In the genomic region with DNA sequence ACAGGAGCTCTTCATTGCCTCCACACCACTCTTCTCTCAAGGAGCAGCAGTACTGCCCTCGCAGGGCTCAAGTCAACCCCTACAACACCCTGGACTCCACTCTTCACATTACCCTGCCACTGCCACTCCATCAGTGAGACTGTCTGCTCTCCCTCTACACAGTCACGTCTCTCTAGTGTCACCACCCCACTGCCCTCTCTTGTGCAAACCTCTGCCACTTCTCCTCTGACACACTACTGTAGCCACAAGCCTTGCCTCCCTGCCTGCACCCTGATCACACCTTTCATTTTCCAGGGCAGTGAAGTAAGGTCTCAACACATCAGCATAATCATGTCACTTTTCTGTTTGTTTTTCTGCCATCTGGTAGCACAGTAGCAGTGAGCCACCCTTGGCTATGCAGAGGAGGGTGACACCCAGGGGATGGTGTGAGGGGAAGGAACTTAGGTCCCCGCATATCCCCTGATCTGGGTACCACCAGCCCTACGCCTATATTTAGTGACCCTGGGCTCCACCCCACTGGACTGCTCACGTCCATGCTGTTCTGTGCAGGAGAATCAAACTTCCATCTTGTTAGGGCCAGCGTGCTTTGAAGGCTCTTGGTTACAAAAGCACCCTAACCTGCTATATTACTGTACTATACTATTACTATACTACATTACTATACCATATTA, we compare ENCODE assay signal across 8 cellular contexts. TPM values are rescaled to one million over a fixed set of nuclear protein-coding genes. Genes with fewer than 3 reads are reported as not detected.
DNase-seq lines count a peak whose midpoint lies in the region; ATAC-seq and TF ChIP-seq lines count a peak whose summit lies in the region.

No MANE protein-coding gene starts in this region.

- no peak overlapping the region for H3K9ac ChIP-seq in endodermal cell (ENCODE audit: extremely low read depth, low read length, poor library complexity, severe bottlenecking)

- H3K9me3 Mint-ChIP-seq in endodermal cell: peaks cover 8% of the 10 kb centered on the region

- no peaks in the 10 kb centered on the region for H3K79me2 ChIP-seq in PC-9 (ENCODE audit: low read depth)

- BruUV-seq in PC-9 (replicated peaks; lab: Mats Ljungman, UMichigan): no TSS peak

- no peaks in the 10 kb centered on the region for H3F3A ChIP-seq in PC-9 (ENCODE audit: insufficient read depth, low read depth)

- no peak overlapping the region for H2AFZ ChIP-seq in PC-9

- no peak for ATAC-seq in HG03442 (IDR thresholded peaks at IDR 0.05; ENCODE audit: unreplicated experiment)
- no peak for ATAC-seq in GM18873 (IDR thresholded peaks at IDR 0.05; ENCODE audit: low FRiP score, unreplicated experiment)

- no peaks in the 10 kb centered on the region for H3K9me3 ChIP-seq in PC-9 (ENCODE audit: insufficient read depth, low read depth)
- H3K9me3 ChIP-seq in endodermal cell (ENCODE audit: control insufficient read depth, low read length): peaks cover 7% of the 10 kb centered on the region

- TF ChIP-seq CTCF in GM12865 (IDR thresholded peaks at IDR 0.05; ENCODE audit: insufficient read depth, low read depth, low read length, missing control alignments) (no peak), PC-9 (conservative IDR thresholded peaks at IDR 0.05) (no peak), endodermal cell (conservative IDR thresholded peaks at IDR 0.05) (no peak)

- H3K4me2 ChIP-seq in PC-9: peak overlapping the region; percentile 74

- H3K4me3 ChIP-seq in GM12865 (ENCODE audit: low read depth, low read length): peak overlapping the region; percentile 86
- no peak overlapping the region for H3K4me3 ChIP-seq in PC-9
- H3K4me3 ChIP-seq in endodermal cell (ENCODE audit: low read length): peak overlapping the region; percentile 96
- peak overlapping the region; percentile 92 for H3K4me3 ChIP-seq in skeletal muscle cell (ENCODE audit: low read depth, low read length)

- no peaks in the 10 kb centered on the region for H3K9me2 ChIP-seq in PC-9 (ENCODE audit: insufficient read depth)

- peaks cover 18% of the 10 kb centered on the region for H3K27me3 Mint-ChIP-seq in endodermal cell (ENCODE audit: insufficient read depth)

- intact Hi-C loops in PC-9 (cut with micrococcal nuclease; ENCODE audit: unreplicated experiment): no loop called here

- POLR2A ChIA-PET in PC-9 (lab: Charles Lee; ENCODE audit: unreplicated experiment): interaction anchor here (0.6 kb wide), 1 partner anchor 64 kb away, joined by 5 read pairs; no protein-coding TSS in a partner anchor

- H3K4me1 ChIP-seq in PC-9 (replicated peaks; ENCODE audit: insufficient read depth) (no peaks in the 10 kb centered on the region), endodermal cell (ENCODE audit: control insufficient read depth, insufficient read depth, low read length) (peaks cover 6% of the 10 kb centered on the region)

- WGBS in endodermal cell (ENCODE audit: insufficient coverage in 1 of 2, insufficient read length in 1 of 2), 2 experiments: 65 to 72% methylated on average over 4 to 6 of the region's 6 CpGs

- H3K27ac ChIP-seq in PC-9 (no peak overlapping the region), endodermal cell (ENCODE audit: low read depth, low read length) (no peak overlapping the region)

- H3K27ac Mint-ChIP-seq in endodermal cell: no peak overlapping the region

- H3K27me3 ChIP-seq in PC-9 (ENCODE audit: insufficient read depth, low read depth) (no peaks in the 10 kb centered on the region), endodermal cell (ENCODE audit: control insufficient read depth, insufficient read depth, low read length, poor library complexity, severe bottlenecking) (no peaks in the 10 kb centered on the region)

- DNase-seq in GM12865 (ENCODE audit: low read depth): peak; percentile 17
- DNase-seq in PC-9: no peak
- DNase-seq in endodermal cell: no peak
- DNase-seq in skeletal muscle cell (ENCODE audit: low read depth): no peak
- no peak for DNase-seq in hepatic stellate cell (ENCODE audit: low spot score)
- no peak for DNase-seq in nucleus accumbens (lab: John Stamatoyannopoulos, UW)

- CTCF ChIA-PET in PC-9 (lab: Charles Lee): interaction anchor here (0.5 to 1.2 kb wide), 5 partner anchors 12 to 93 kb away, joined by 3 to 4 read pairs (median 3); partner anchors contain the start of gene GLRX3

- H4K20me1 ChIP-seq in PC-9 (ENCODE audit: insufficient read depth): no peaks in the 10 kb centered on the region

- peaks cover 10% of the 10 kb centered on the region for H3K36me3 Mint-ChIP-seq in endodermal cell (ENCODE audit: low read depth)

- peaks cover 16% of the 10 kb centered on the region for H3K4me1 Mint-ChIP-seq in endodermal cell

- peak overlapping the region; percentile 81 for H3K4me3 Mint-ChIP-seq in endodermal cell

- H3K36me3 ChIP-seq in PC-9 (ENCODE audit: low read depth): no peaks in the 10 kb centered on the region
- no peaks in the 10 kb centered on the region for H3K36me3 ChIP-seq in endodermal cell (ENCODE audit: control insufficient read depth, insufficient read depth, low read length)

RNA-seq across cellular contexts. Expression of gene C10orf143, which starts 1.6 kb away (rescaled TPM):
- 2.8 and 3.5 TPM in 2 replicates for total RNA-seq in PC-9 (2021)
- 1 to 10 TPM; 1.5 to 1.9 TPM for total RNA-seq in endodermal cell
- polyA plus RNA-seq in endodermal cell (2013, experiment 1 of 2): 1.3 TPM
- 0.70 TPM for polyA plus RNA-seq in endodermal cell (2013, experiment 2 of 2)

RNA-seq across cellular contexts. Expression of gene GLRX3, which starts 27.1 kb away (rescaled TPM):
- total RNA-seq in PC-9 (2021) (69.0 and 78.0 TPM in 2 replicates), endodermal cell (100 to 1,000 TPM; 119 to 123 TPM)
- polyA plus RNA-seq in endodermal cell (2013, experiment 1 of 2): 117 TPM
- polyA plus RNA-seq in endodermal cell (2013, experiment 2 of 2): 109 TPM
